12 cellular contexts compared by ENCODE assay signal in genomic region chr7:36119005-36119711, GRCh38.
A peak's percentile ranks its signal among the peaks of the same experiment; 100 is the strongest.
DNase-seq lines count a peak whose midpoint lies in the region; ATAC-seq and TF ChIP-seq lines count a peak whose summit lies in the region.
"Had no signal": no experiment of that assay in that cellular context is flagged by ENCODE, and none has a peak within 500 bp of the region (broad histone marks: within the 10 kb centered on the region; RNA-seq: fewer than 3 reads in every experiment).

No MANE protein-coding gene starts in this region.

- TF ChIP-seq CTCF in AG09319 (IDR thresholded peaks at IDR 0.05; ENCODE audit: low read depth, low read length) = no peak

- no peak for ATAC-seq in GM18502 (IDR thresholded peaks at IDR 0.05; ENCODE audit: poor library complexity, unreplicated experiment)
- ATAC-seq: activated naive CD8-positive, alpha-beta T cell treated with anti-CD3 and anti-CD28 coated beads, Interleukin-2, amount 50 U/mL, for 24 hours had no signal

- DNase-seq in AG09319 (ENCODE audit: extremely low read depth, low read depth) (peak; percentile 91), MV-4-11 (lab: John Stamatoyannopoulos, UW) (peak; percentile 99), brain pericyte (ENCODE audit: low read depth, low spot score) (peak; percentile 83), medulla oblongata (ENCODE audit: extremely low spot score) (peak; percentile 69), COLO668 (lab: John Stamatoyannopoulos, UW; ENCODE audit: unreplicated experiment) (no peak), NCI-H2107 (lab: John Stamatoyannopoulos, UW) (no peak)
- no peak for DNase-seq in activated CD4-positive, alpha-beta T cell treated with anti-CD3 and anti-CD28 coated beads, Interleukin-2, amount 50 U/mL, for 1 hour
- DNase-seq: activated naive CD8-positive, alpha-beta T cell treated with anti-CD3 and anti-CD28 coated beads, Interleukin-2, amount 50 U/mL, for 24 hours; DMS79 treated with DMSO at 0.1 percent for 48 hours; H7; naive B cell had no signal

Comparison
In these comparisons a context has a peak if more than half of its experiments do, and no peak if none do; other contexts are left out.
1. DNase-seq: peak in AG09319 (single experiment), MV-4-11 (single experiment), brain pericyte (single experiment) and medulla oblongata (single experiment); none in activated CD4-positive, alpha-beta T cell treated with anti-CD3 and anti-CD28 coated beads, Interleukin-2, amount 50 U/mL, for 1 hour (single experiment), COLO668 (single experiment) and NCI-H2107 (single experiment).